20 cellular contexts compared by ENCODE assay signal in genomic region chr11:79201637-79202347, GRCh38.
DNase-seq lines count a peak whose midpoint lies in the region; ATAC-seq, FAIRE-seq and TF ChIP-seq lines count a peak whose summit lies in the region.
"Had no signal": no experiment of that assay in that cellular context is flagged by ENCODE, and none has a peak within 500 bp of the region (broad histone marks: within the 10 kb centered on the region; RNA-seq: fewer than 3 reads in every experiment).

No MANE protein-coding gene starts in this region.

- no peak for TF ChIP-seq EP300 in GM12878 (IDR thresholded peaks at IDR 0.05; ENCODE audit: borderline replicate concordance in 1 of 2, control insufficient read depth in 1 of 2, low read depth in 2 of 2, low read length in 2 of 2)

- peaks cover 6 to 24% (median 12%) of the 10 kb centered on the region in 11 experiments; a peak in 16 of 22 replicates for H3K9me3 ChIP-seq in BLaER1 treated with 17β-estradiol and CSF1 and Interleukin-3, amounts not matched to agents 10 nM and 100 nM (replicated peaks in 1 of 11)
- H3K9me3 ChIP-seq in GM12878 (replicated peaks; ENCODE audit: control insufficient read depth, insufficient read depth, low read length) = no peaks in the 10 kb centered on the region
- H3K9me3 ChIP-seq: gastrocnemius medialis had no signal

- H3K4me3 Mint-ChIP-seq in activated CD8-positive, alpha-beta memory T cell treated with anti-CD3 and anti-CD28 coated beads, Interleukin-2, amount 10 ng/mL, durations not matched to agents 7 days and 5 days = no peak overlapping the region
- H3K4me3 Mint-ChIP-seq: activated CD4-positive, alpha-beta T cell treated with anti-CD3 and anti-CD28 coated beads, Interleukin-2, amount 10 ng/mL, durations not matched to agents 7 days and 5 days; brain; IgD-negative memory B cell had no signal

- no peak overlapping the region; a peak in 1 of 20 replicates for H3K4me3 ChIP-seq in BLaER1 treated with 17β-estradiol and CSF1 and Interleukin-3, amounts not matched to agents 10 nM and 100 nM
- no peak overlapping the region for H3K4me3 ChIP-seq in GM12878
- H3K4me3 ChIP-seq: gastrocnemius medialis had no signal

- H3K27ac ChIP-seq in BLaER1 treated with 17β-estradiol and CSF1 and Interleukin-3, amounts not matched to agents 10 nM and 100 nM = 0 out of 22 replicates have a peak overlapping the region, but pooled peaks of 3 of the 11 experiments have one; percentile 2 to 15 (median 8)
- H3K27ac ChIP-seq in GM12878 (ENCODE audit: control insufficient read depth, insufficient read depth) = no peak overlapping the region
- H3K27ac ChIP-seq: gastrocnemius medialis, RWPE1 had no signal

- intact Hi-C loops in GM12878 (cut with micrococcal nuclease; ENCODE audit: unreplicated experiment) = no loop called here

- 0 out of 22 replicates have a peak, but pooled peaks cover 0 to 4% (median 0%) of the 10 kb centered on the region in 11 experiments for H3K36me3 ChIP-seq in BLaER1 treated with 17β-estradiol and CSF1 and Interleukin-3, amounts not matched to agents 10 nM and 100 nM
- no peaks in the 10 kb centered on the region for H3K36me3 ChIP-seq in GM12878 (ENCODE audit: control insufficient read depth in 2 of 2, insufficient read depth in 2 of 2, low read length in 1 of 2)
- H3K36me3 ChIP-seq: gastrocnemius medialis had no signal

- no peak for TF ChIP-seq RAD21 in GM12878 (IDR thresholded peaks at IDR 0.05; ENCODE audit: insufficient read depth, low read depth, low read length)

- POLR2A ChIA-PET in GM12878 (lab: Charles Lee) = no interaction called here

- WGBS in GM12878 (ENCODE audit: insufficient coverage, insufficient replicate concordance, low lambda C conversion rate, missing lambda C conversion rate) = 2% methylated on average over 3 of the region's 3 CpGs

- CTCF ChIA-PET in GM12878 (lab: Yijun Ruan, JAX) = no interaction called here
- CTCF ChIA-PET in activated CD8-positive, alpha-beta memory T cell treated with anti-CD3 and anti-CD28 coated beads, Interleukin-2, amount 10 ng/mL, durations not matched to agents 7 days and 5 days (lab: Charles Lee) = no interaction called here

- no TSS peak for BruUV-seq in GM12878 (replicated peaks; lab: Mats Ljungman, UMichigan)

- no peaks in the 10 kb centered on the region for H4K20me1 ChIP-seq in BLaER1 treated with 17β-estradiol and CSF1 and Interleukin-3, amounts not matched to agents 10 nM and 100 nM
- no peaks in the 10 kb centered on the region for H4K20me1 ChIP-seq in GM12878 (ENCODE audit: control insufficient read depth, insufficient read depth)

- RAD21 ChIA-PET in GM12878 (lab: Charles Lee; ENCODE audit: unreplicated experiment) = no interaction called here

- TF ChIP-seq CTCF in GM12878 (IDR thresholded peaks at IDR 0.05 in 2 of 3, conservative IDR thresholded peaks at IDR 0.05 in 1 of 3; ENCODE audit: control insufficient read depth in 2 of 3, extremely low read depth in 1 of 3, insufficient read depth in 1 of 3, low read depth in 3 of 3, low read length in 3 of 3) = no peak

- TF ChIP-seq POLR2A in GM12878 (IDR thresholded peaks at IDR 0.05; ENCODE audit: low read depth, low read length) = no peak

- no peak overlapping the region for H3K9ac ChIP-seq in BLaER1 treated with 17β-estradiol and CSF1 and Interleukin-3, amounts not matched to agents 10 nM and 100 nM
- no peak overlapping the region for H3K9ac ChIP-seq in GM12878 (ENCODE audit: control insufficient read depth, insufficient read depth, low read length)

- H2AFZ ChIP-seq in GM12878 (ENCODE audit: control insufficient read depth, low read depth, low read length) = no peak overlapping the region

- H3K27me3 Mint-ChIP-seq in activated CD8-positive, alpha-beta memory T cell treated with anti-CD3 and anti-CD28 coated beads, Interleukin-2, amount 10 ng/mL, durations not matched to agents 7 days and 5 days = no peaks in the 10 kb centered on the region
- H3K27me3 Mint-ChIP-seq: activated CD4-positive, alpha-beta T cell treated with anti-CD3 and anti-CD28 coated beads, Interleukin-2, amount 10 ng/mL, durations not matched to agents 7 days and 5 days; brain; IgD-negative memory B cell had no signal

- peak; percentile 3 for DNase-seq in GM12878 (ENCODE audit: low read depth, low spot score)
- no peak for DNase-seq in stimulated activated CD8-positive, alpha-beta memory T cell treated with anti-CD3 and anti-CD28 coated beads, Interleukin-4, amount 100 ng/mL, for 48 hours
- no peak for DNase-seq in activated CD8-positive, alpha-beta memory T cell treated with anti-CD3 and anti-CD28 coated beads, Interleukin-2, amount 10 ng/mL, durations not matched to agents 7 days and 5 days
- DNase-seq in NCI-H748 (lab: John Stamatoyannopoulos, UW; ENCODE audit: unreplicated experiment) = no peak
- DNase-seq: activated CD4-positive, alpha-beta T cell treated with anti-CD3 and anti-CD28 coated beads, Interleukin-2, amount 10 ng/mL, durations not matched to agents 7 days and 5 days; activated effector memory CD4-positive, alpha-beta T cell treated with Interleukin-2 at 50 U/mL for 16 hours; gastrocnemius medialis; NCI-H1436 treated with DMSO at 0.1 percent for 48 hours; NCI-H526; stimulated activated naive CD4-positive, alpha-beta T cell treated with Interleukin-2 at 50 U/mL for 16 hours; T-helper 2 cell had no signal

- no peaks in the 10 kb centered on the region for H3K36me3 Mint-ChIP-seq in activated CD8-positive, alpha-beta memory T cell treated with anti-CD3 and anti-CD28 coated beads, Interleukin-2, amount 10 ng/mL, durations not matched to agents 7 days and 5 days
- H3K36me3 Mint-ChIP-seq: IgD-negative memory B cell had no signal

- no peaks in the 10 kb centered on the region for H3K27me3 ChIP-seq in BLaER1 treated with 17β-estradiol and CSF1 and Interleukin-3, amounts not matched to agents 10 nM and 100 nM
- H3K27me3 ChIP-seq in GM12878 (replicated peaks in 1 of 2; ENCODE audit: control insufficient read depth in 2 of 2, insufficient read depth in 2 of 2, low read length in 1 of 2) = no peaks in the 10 kb centered on the region
- H3K27me3 ChIP-seq: gastrocnemius medialis had no signal

- FAIRE-seq in GM12878 (lab: Jason Lieb, UNC) = no peak
- FAIRE-seq: GM18507, H1 had no signal

- in situ Hi-C loops in GM12878 (cut with MboI) = no loop called here

- SMC1A ChIA-PET in GM12878 (lab: Charles Lee; ENCODE audit: uncharacterized antibody, unreplicated experiment) = no interaction called here

- no peaks in the 10 kb centered on the region for H3K79me2 ChIP-seq in GM12878 (ENCODE audit: control insufficient read depth, insufficient read depth, low read length)

- H3K4me1 Mint-ChIP-seq in activated CD8-positive, alpha-beta memory T cell treated with anti-CD3 and anti-CD28 coated beads, Interleukin-2, amount 10 ng/mL, durations not matched to agents 7 days and 5 days = no peaks in the 10 kb centered on the region
- H3K4me1 Mint-ChIP-seq: activated CD4-positive, alpha-beta T cell treated with anti-CD3 and anti-CD28 coated beads, Interleukin-2, amount 10 ng/mL, durations not matched to agents 7 days and 5 days; brain; IgD-negative memory B cell had no signal

- H3K4me2 ChIP-seq in BLaER1 treated with 17β-estradiol and CSF1 and Interleukin-3, amounts not matched to agents 10 nM and 100 nM = peak overlapping the region in 9 of 11 experiments; percentile 19 to 97 (median 82); a peak in 17 of 22 replicates
- H3K4me2 ChIP-seq in GM12878 (ENCODE audit: control insufficient read depth, insufficient read depth) = no peak overlapping the region

- no peak overlapping the region for H3K27ac Mint-ChIP-seq in activated CD8-positive, alpha-beta memory T cell treated with anti-CD3 and anti-CD28 coated beads, Interleukin-2, amount 10 ng/mL, durations not matched to agents 7 days and 5 days
- H3K27ac Mint-ChIP-seq: activated CD4-positive, alpha-beta T cell treated with anti-CD3 and anti-CD28 coated beads, Interleukin-2, amount 10 ng/mL, durations not matched to agents 7 days and 5 days; brain; IgD-negative memory B cell had no signal

- ATAC-seq in GM18867 (IDR thresholded peaks at IDR 0.05; ENCODE audit: unreplicated experiment) = peak; percentile 46
- peak; percentile 61 for ATAC-seq in HG02759 (IDR thresholded peaks at IDR 0.05; ENCODE audit: unreplicated experiment)
- ATAC-seq in GM12878 = peak; percentile 30; the same call in 2 of the 3 replicates
- no peak for ATAC-seq in GM18519 (IDR thresholded peaks at IDR 0.05; ENCODE audit: low FRiP score, unreplicated experiment)
- no peak for ATAC-seq in activated CD8-positive, alpha-beta memory T cell treated with anti-CD3 and anti-CD28 coated beads, Interleukin-2, amount 10 ng/mL, durations not matched to agents 7 days and 5 days
- ATAC-seq: gastrocnemius medialis had no signal

- H3K9me3 Mint-ChIP-seq in activated CD8-positive, alpha-beta memory T cell treated with anti-CD3 and anti-CD28 coated beads, Interleukin-2, amount 10 ng/mL, durations not matched to agents 7 days and 5 days (ENCODE audit: low read depth) = no peaks in the 10 kb centered on the region
- H3K9me3 Mint-ChIP-seq: activated CD4-positive, alpha-beta T cell treated with anti-CD3 and anti-CD28 coated beads, Interleukin-2, amount 10 ng/mL, durations not matched to agents 7 days and 5 days; IgD-negative memory B cell had no signal

- peaks cover 16 to 82% (median 55%) of the 10 kb centered on the region in 10 experiments for H3K4me1 ChIP-seq in BLaER1 treated with 17β-estradiol and CSF1 and Interleukin-3, amounts not matched to agents 10 nM and 100 nM
- peaks cover 4% of the 10 kb centered on the region for H3K4me1 ChIP-seq in GM12878 (ENCODE audit: control insufficient read depth, insufficient read depth, low read length)
- H3K4me1 ChIP-seq: gastrocnemius medialis had no signal

TF ChIP-seq in GM12878, 131 proteins besides CTCF, POLR2A, EP300 and RAD21:
- no peak for TF ChIP-seq CHD1 (IDR thresholded peaks at IDR 0.05; ENCODE audit: low read depth, low read length)
- TF ChIP-seq SIX5 (IDR thresholded peaks at IDR 0.05; ENCODE audit: low read depth, low read length, severe bottlenecking) = no peak
- TF ChIP-seq BHLHE40 (IDR thresholded peaks at IDR 0.05; ENCODE audit: borderline replicate concordance in 1 of 2, low read depth in 2 of 2, low read length in 1 of 2) = peak in 1 of 2 experiments; percentile 32; a peak in 1 of 4 replicates

Comparison
In these comparisons a context has a peak if more than half of its experiments do, and no peak if none do; other contexts are left out.
1. ATAC-seq: peak in GM18867 (single experiment), HG02759 (single experiment) and GM12878 (single experiment); none in GM18519 (single experiment) and activated CD8-positive, alpha-beta memory T cell treated with anti-CD3 and anti-CD28 coated beads, Interleukin-2, amount 10 ng/mL, durations not matched to agents 7 days and 5 days (single experiment).